Comparison of ENCODE assay signal across 24 cellular contexts in the genomic region with DNA sequence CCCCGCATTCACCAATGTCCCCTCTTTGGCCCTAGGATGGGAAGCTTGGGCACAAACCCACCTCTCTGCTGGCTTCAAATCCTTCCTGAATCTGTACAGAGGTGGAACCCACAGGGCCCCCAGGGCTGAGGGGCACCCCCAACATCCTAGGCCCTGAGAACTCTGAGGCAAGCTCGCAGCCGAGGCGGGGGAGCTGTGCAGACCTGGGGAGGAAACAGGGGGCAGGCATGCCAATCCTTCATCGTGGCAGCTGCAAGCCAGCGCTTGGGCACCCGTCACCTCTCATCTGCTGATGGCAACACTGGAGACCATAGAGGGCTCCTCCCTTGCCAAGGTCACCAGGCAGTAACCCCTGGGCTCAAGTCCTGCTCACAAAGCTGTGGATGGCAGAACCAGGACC. TPM values are rescaled to one million over a fixed set of nuclear protein-coding genes. Genes with fewer than 3 reads are reported as not detected.
DNase-seq lines count a peak whose midpoint lies in the region; ATAC-seq and TF ChIP-seq lines count a peak whose summit lies in the region.
"Had no signal": no experiment of that assay in that cellular context is flagged by ENCODE, and none has a peak within 500 bp of the region (broad histone marks: within the 10 kb centered on the region; RNA-seq: fewer than 3 reads in every experiment).

No MANE protein-coding gene starts in this region.

- no peak overlapping the region for H4K8ac ChIP-seq in neuronal stem cell (ENCODE audit: low read depth, low read length)

- H2BK12ac ChIP-seq in neuronal stem cell (ENCODE audit: low read length): no peak overlapping the region

- no peak overlapping the region for H4K91ac ChIP-seq in neuronal stem cell (ENCODE audit: low read depth, low read length, poor library complexity)

- H3K4me3 Mint-ChIP-seq in natural killer cell treated with Interleukin-12 subunit alpha and Interleukin-12 subunit beta and Interleukin-15 and Interleukin-18, amount 100 ng/mL, for 72 hours: no peak overlapping the region
- H3K4me3 Mint-ChIP-seq in natural killer cell: no peak overlapping the region
- H3K4me3 Mint-ChIP-seq: GM23338 had no signal

- H2BK5ac ChIP-seq in neuronal stem cell (ENCODE audit: low read length): no peak overlapping the region

- H3K23ac ChIP-seq in neuronal stem cell (ENCODE audit: low read depth, low read length, poor library complexity): no peak overlapping the region

- TF ChIP-seq CTCF in natural killer cell (IDR thresholded peaks at IDR 0.05): no peak

- H3K18ac ChIP-seq in neuronal stem cell (ENCODE audit: low read length): peak overlapping the region; percentile 65

- H3K27me3 ChIP-seq in neuronal stem cell (ENCODE audit: control insufficient read depth in 3 of 3, insufficient read depth in 3 of 3, low read depth in 1 of 3, low read length in 3 of 3) (peaks cover 0 to 65% (median 0%) of the 10 kb centered on the region in 3 experiments), aorta (ENCODE audit: control insufficient read depth in 1 of 2, insufficient read depth in 2 of 2, low read length in 1 of 2) (peaks cover 0 to 1% of the 10 kb centered on the region in 2 donors)

- H3K27ac Mint-ChIP-seq in natural killer cell treated with Interleukin-12 subunit alpha and Interleukin-12 subunit beta and Interleukin-15 and Interleukin-18, amount 100 ng/mL, for 72 hours: no peak overlapping the region
- H3K27ac Mint-ChIP-seq in natural killer cell: no peak overlapping the region
- H3K27ac Mint-ChIP-seq: GM23338 had no signal

- no peak overlapping the region for H2BK15ac ChIP-seq in neuronal stem cell (ENCODE audit: low read length)

- H2AFZ ChIP-seq in neuronal stem cell (ENCODE audit: low read length): no peak overlapping the region
- H2AFZ ChIP-seq: GM23338 had no signal

- H3K4me1 Mint-ChIP-seq in natural killer cell treated with Interleukin-12 subunit alpha and Interleukin-12 subunit beta and Interleukin-15 and Interleukin-18, amount 100 ng/mL, for 72 hours (ENCODE audit: low read depth in 2 of 2): no peaks in the 10 kb centered on the region
- H3K4me1 Mint-ChIP-seq in natural killer cell: no peaks in the 10 kb centered on the region

- peaks cover 6% of the 10 kb centered on the region for H3K9me3 Mint-ChIP-seq in natural killer cell treated with Interleukin-12 subunit alpha and Interleukin-12 subunit beta and Interleukin-15 and Interleukin-18, amount 100 ng/mL, for 72 hours
- H3K9me3 Mint-ChIP-seq in natural killer cell: no peaks in the 10 kb centered on the region
- H3K9me3 Mint-ChIP-seq: GM23338 had no signal

- H2BK120ac ChIP-seq in neuronal stem cell (ENCODE audit: low read depth, low read length): no peak overlapping the region

- H3K9me3 ChIP-seq in neuronal stem cell (replicated peaks in 1 of 2; ENCODE audit: control insufficient read depth in 2 of 2, insufficient read depth in 1 of 2, low read depth in 1 of 2, low read length in 2 of 2): no peaks in the 10 kb centered on the region
- no peaks in the 10 kb centered on the region for H3K9me3 ChIP-seq in aorta (ENCODE audit: control insufficient read depth, low read length)
- H3K9me3 ChIP-seq: HAP-1 had no signal

- H3K4me3 ChIP-seq in neuronal stem cell (ENCODE audit: low read length in 2 of 2): no peak overlapping the region
- H3K4me3 ChIP-seq in aorta (ENCODE audit: low read length in 2 of 2): no peak overlapping the region
- H3K4me3 ChIP-seq: GM23338, HAP-1 had no signal

- H3K36me3 Mint-ChIP-seq in natural killer cell treated with Interleukin-12 subunit alpha and Interleukin-12 subunit beta and Interleukin-15 and Interleukin-18, amount 100 ng/mL, for 72 hours: peaks cover 9% of the 10 kb centered on the region
- no peaks in the 10 kb centered on the region for H3K36me3 Mint-ChIP-seq in natural killer cell

- peaks cover 14 to 22% of the 10 kb centered on the region in 2 donors for H3K27me3 Mint-ChIP-seq in natural killer cell treated with Interleukin-12 subunit alpha and Interleukin-12 subunit beta and Interleukin-15 and Interleukin-18, amount 100 ng/mL, for 72 hours
- H3K27me3 Mint-ChIP-seq in natural killer cell (ENCODE audit: low read depth in 2 of 2): peaks cover 9 to 22% of the 10 kb centered on the region in 2 donors

- H3K4me1 ChIP-seq in neuronal stem cell (ENCODE audit: control insufficient read depth in 2 of 2, insufficient read depth in 1 of 2, low read depth in 1 of 2, low read length in 2 of 2) (no peaks in the 10 kb centered on the region), aorta (ENCODE audit: control insufficient read depth in 1 of 2, insufficient read depth in 2 of 2, low read length in 2 of 2) (no peaks in the 10 kb centered on the region)

- intact Hi-C loops in natural killer cell (cut with micrococcal nuclease) (no loop called here), aorta (cut with DNase I) (no loop called here)

- H3K27ac ChIP-seq in neuronal stem cell (replicated peaks; ENCODE audit: low read length) (no peak overlapping the region), aorta (ENCODE audit: low read depth in 1 of 2, low read length in 2 of 2) (no peak overlapping the region)
- H3K27ac ChIP-seq: C4-2B, KMS-11 had no signal

- no peak overlapping the region for H3K9ac ChIP-seq in neuronal stem cell (ENCODE audit: low read depth, low read length, poor library complexity)
- H3K9ac ChIP-seq: KMS-11 had no signal

- H3K79me1 ChIP-seq in neuronal stem cell (ENCODE audit: low read depth, low read length): peaks cover 1% of the 10 kb centered on the region

- no peak overlapping the region for H3K4ac ChIP-seq in neuronal stem cell (ENCODE audit: low read length)

- H3K4me2 ChIP-seq in neuronal stem cell (ENCODE audit: insufficient read depth, low read length, poor library complexity, severe bottlenecking): no peak overlapping the region
- H3K4me2 ChIP-seq: GM23338, KMS-11 had no signal

- no peak overlapping the region for H3K14ac ChIP-seq in neuronal stem cell (ENCODE audit: low read length)

- no peaks in the 10 kb centered on the region for H3K36me3 ChIP-seq in neuronal stem cell (replicated peaks in 1 of 2; ENCODE audit: control insufficient read depth in 2 of 2, insufficient read depth in 2 of 2, low read length in 2 of 2)
- H3K36me3 ChIP-seq in aorta (ENCODE audit: control insufficient read depth in 1 of 2, insufficient read depth in 2 of 2, low read length in 1 of 2): no peaks in the 10 kb centered on the region
- H3K36me3 ChIP-seq: HAP-1 had no signal

- WGBS in neuronal stem cell (ENCODE audit: extremely low coverage in 2 of 2, insufficient read length in 2 of 2, insufficient replicate concordance in 1 of 2), 2 donors: no CpG with 5 or more reads among the region's 7 CpGs
- WGBS in aorta, 2 donors: 90 to 93% methylated on average over 7 of the region's 7 CpGs

- DNase-seq in activated CD8-positive, alpha-beta memory T cell treated with anti-CD3 and anti-CD28 coated beads, Interleukin-2, amount 50 U/mL, for 48 hours: peak; percentile 32
- no peak for DNase-seq in activated CD8-positive, alpha-beta memory T cell treated with anti-CD3 and anti-CD28 coated beads, Interleukin-2, amount 50 U/mL, for 4 hours
- DNase-seq in natural killer cell treated with Interleukin-12 subunit alpha and Interleukin-12 subunit beta and Interleukin-15 and Interleukin-18, amount 100 ng/mL, for 72 hours (ENCODE audit: low spot score): peak; percentile 48
- DNase-seq in natural killer cell (no peak), neuronal stem cell (ENCODE audit: low spot score) (no peak), aorta (peak; percentile 35 to 55)
- DNase-seq: IMR-90, NCI-H1092 treated with DMSO at 0.1 percent for 48 hours, NCI-H146, NCI-H2029 treated with DMSO at 0.1 percent for 48 hours, NCI-H2171 treated with DMSO at 0.1 percent for 48 hours, NCI-H446, NCI-H526, OCI-M1 had no signal

- ATAC-seq in natural killer cell treated with Interleukin-12 subunit alpha and Interleukin-12 subunit beta and Interleukin-15 and Interleukin-18, amount 100 ng/mL, for 72 hours: no peak
- no peak for ATAC-seq in natural killer cell
- ATAC-seq in aorta (ENCODE audit: low FRiP score): no peak
- ATAC-seq in HG02623 (IDR thresholded peaks at IDR 0.05; ENCODE audit: unreplicated experiment): no peak
- ATAC-seq in GM18511 (IDR thresholded peaks at IDR 0.05; ENCODE audit: unreplicated experiment): no peak
- ATAC-seq: Right ventricle myocardium inferior had no signal

- H2AK5ac ChIP-seq in neuronal stem cell (ENCODE audit: low read depth, low read length): peak overlapping the region; percentile 76

RNA-seq across cellular contexts. Expression of a gene that starts 10.8 kb away (rescaled TPM):
- not detected for total RNA-seq in natural killer cell treated with Interleukin-12 subunit alpha and Interleukin-12 subunit beta and Interleukin-15 and Interleukin-18, amount 100 ng/mL, for 72 hours
- total RNA-seq in natural killer cell (not detected), aorta (1 to 10 TPM; 2.1 to 7.2 TPM)
- polyA plus RNA-seq in neuronal stem cell (2013, experiment 1 of 2): 8.2 TPM
- polyA plus RNA-seq in neuronal stem cell (2013, experiment 2 of 2): 7.9 TPM
- polyA plus RNA-seq in aorta: not detected
- total RNA-seq: A172, Daoy, HT1080, IMR-90, Right ventricle myocardium inferior had no signal
- polyA plus RNA-seq: IMR-90 had no signal

RNA-seq across cellular contexts. Expression of a gene that starts 20.8 kb away (rescaled TPM):
- not detected for total RNA-seq in natural killer cell treated with Interleukin-12 subunit alpha and Interleukin-12 subunit beta and Interleukin-15 and Interleukin-18, amount 100 ng/mL, for 72 hours
- total RNA-seq in natural killer cell (not detected), aorta (not detected)
- not detected for polyA plus RNA-seq in neuronal stem cell (2013, experiment 1 of 2)
- polyA plus RNA-seq in neuronal stem cell (2013, experiment 2 of 2): not detected
- 10 to 100 TPM in 1 of 2 donors, under 1 TPM in 1; 0.18 to 19.9 TPM for polyA plus RNA-seq in aorta
- total RNA-seq: A172, Daoy, GM23338, HT1080, IMR-90, Right ventricle myocardium inferior had no signal
- polyA plus RNA-seq: GM23338, IMR-90 had no signal

RNA-seq across cellular contexts. Expression of a gene that starts 43.4 kb away (rescaled TPM):
- not detected for total RNA-seq in natural killer cell treated with Interleukin-12 subunit alpha and Interleukin-12 subunit beta and Interleukin-15 and Interleukin-18, amount 100 ng/mL, for 72 hours
- not detected for total RNA-seq in natural killer cell
- not detected for polyA plus RNA-seq in neuronal stem cell (2013, experiment 1 of 2)
- polyA plus RNA-seq in neuronal stem cell (2013, experiment 2 of 2): not detected
- not detected for total RNA-seq in aorta
- polyA plus RNA-seq in aorta: not detected
- total RNA-seq: A172, Daoy, HT1080, IMR-90 had no signal
- polyA plus RNA-seq: IMR-90 had no signal

RNA-seq across cellular contexts. Expression of a gene that starts 49.2 kb away (rescaled TPM):
- total RNA-seq in natural killer cell treated with Interleukin-12 subunit alpha and Interleukin-12 subunit beta and Interleukin-15 and Interleukin-18, amount 100 ng/mL, for 72 hours: not detected
- total RNA-seq in natural killer cell: not detected
- 0.18 TPM for polyA plus RNA-seq in neuronal stem cell (2013, experiment 1 of 2)
- 0.14 TPM for polyA plus RNA-seq in neuronal stem cell (2013, experiment 2 of 2)
- not detected for total RNA-seq in aorta
- not detected for polyA plus RNA-seq in aorta
- total RNA-seq: A172, Daoy, HT1080, IMR-90, Right ventricle myocardium inferior had no signal
- polyA plus RNA-seq: IMR-90 had no signal

Comparison
In these comparisons a context has a peak if more than half of its experiments do, and no peak if none do; other contexts are left out.
1. DNase-seq: peak in activated CD8-positive, alpha-beta memory T cell treated with anti-CD3 and anti-CD28 coated beads, Interleukin-2, amount 50 U/mL, for 48 hours (single experiment), natural killer cell treated with Interleukin-12 subunit alpha and Interleukin-12 subunit beta and Interleukin-15 and Interleukin-18, amount 100 ng/mL, for 72 hours (single experiment) and aorta (2 of 2); none in activated CD8-positive, alpha-beta memory T cell treated with anti-CD3 and anti-CD28 coated beads, Interleukin-2, amount 50 U/mL, for 4 hours (single experiment), natural killer cell (single experiment) and neuronal stem cell (single experiment).